In the genomic region with DNA sequence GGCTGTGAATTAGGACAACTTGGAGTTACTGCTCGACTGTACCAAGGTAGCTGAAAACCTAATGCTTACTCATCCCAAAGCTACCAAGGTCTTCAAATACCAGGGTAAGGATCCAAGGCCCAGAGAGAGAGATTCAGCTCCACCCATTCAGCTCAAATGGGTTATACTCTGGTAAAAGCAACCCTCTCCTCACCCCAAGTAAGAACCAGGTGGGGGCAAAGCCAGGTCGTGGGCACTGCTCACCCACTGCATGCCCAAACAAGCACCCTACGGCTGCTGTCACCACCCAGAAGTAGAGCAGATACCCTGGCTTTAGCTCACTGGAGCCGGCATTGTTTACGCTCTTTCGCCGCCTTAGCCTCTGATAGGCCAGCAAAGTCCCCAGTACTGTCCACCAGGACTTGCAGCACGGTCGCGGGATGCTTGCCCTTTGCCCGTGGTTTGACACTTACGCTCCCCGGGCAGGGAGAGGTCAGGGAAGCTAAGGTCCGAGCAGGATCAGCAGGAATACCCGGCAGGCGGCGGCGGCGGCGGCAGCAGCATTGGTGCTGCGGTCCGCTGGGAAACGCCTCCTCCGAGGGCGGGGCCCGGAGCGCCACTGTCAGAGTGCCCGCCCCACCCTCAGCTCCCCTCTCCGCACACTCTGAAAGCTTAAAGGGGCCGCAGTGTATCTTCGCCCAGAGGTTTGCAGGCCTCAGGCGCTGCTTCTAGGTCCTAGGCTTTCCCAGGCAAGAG, we compare ENCODE assay signal across 8 cellular contexts. TPM values are rescaled to one million over a fixed set of nuclear protein-coding genes. Genes with fewer than 3 reads are reported as not detected.
DNase-seq lines count a peak whose midpoint lies in the region; ATAC-seq, FAIRE-seq and TF ChIP-seq lines count a peak whose summit lies in the region.

No MANE protein-coding gene starts in this region.

- peaks cover 50% of the 10 kb centered on the region for H4K20me1 ChIP-seq in astrocyte (ENCODE audit: insufficient read depth, low read length)

- H3K4me1 ChIP-seq in CD8-positive, alpha-beta memory T cell (ENCODE audit: insufficient read depth, low read length), result peaks cover 16% of the 10 kb centered on the region
- H3K4me1 ChIP-seq in HUES64 (ENCODE audit: insufficient read depth, low read length), result peaks cover 13% of the 10 kb centered on the region; the same call in 1 of the 2 replicates
- H3K4me1 ChIP-seq in astrocyte (ENCODE audit: insufficient read depth, low read length), result peaks cover 16% of the 10 kb centered on the region
- H3K4me1 ChIP-seq in uterus, result no peaks in the 10 kb centered on the region

- TF ChIP-seq POLR2A in uterus (IDR thresholded peaks at IDR 0.05), result peak in 1 of 2 donors; percentile 13

- H3K4me3 ChIP-seq in CD8-positive, alpha-beta memory T cell (ENCODE audit: low read length), result peak overlapping the region; percentile 67
- H3K4me3 ChIP-seq in HUES64 (ENCODE audit: low read length) (peak overlapping the region; percentile 51), astrocyte (ENCODE audit: insufficient read depth, low read depth, low read length) (peak overlapping the region; percentile 68), uterus (peak overlapping the region; percentile 51 to 75)

- H3K9ac ChIP-seq in HUES64 (ENCODE audit: low read depth, low read length) (no peak overlapping the region), astrocyte (ENCODE audit: low read length) (peak overlapping the region; percentile 79)

- H3K27ac Mint-ChIP-seq in CD8-positive, alpha-beta memory T cell, result peak overlapping the region in 5 of 8 donors; percentile 61 to 75 (median 66)
- no peak overlapping the region for H3K27ac Mint-ChIP-seq in astrocyte (ENCODE audit: unreplicated experiment)

- TF ChIP-seq CTCF in astrocyte (IDR thresholded peaks at IDR 0.05; ENCODE audit: insufficient read depth, low read depth, low read length), result no peak
- peak in 2 of 4 experiments; percentile 22 to 27 for TF ChIP-seq CTCF in uterus (IDR thresholded peaks at IDR 0.05)

- POLR2A ChIA-PET in CD8-positive, alpha-beta memory T cell (lab: Charles Lee), result no interaction called here

- peak; percentile 91 for ATAC-seq in GM21367 (IDR thresholded peaks at IDR 0.05; ENCODE audit: unreplicated experiment)

- FAIRE-seq in astrocyte (lab: Jason Lieb, UNC), result no peak

- no peaks in the 10 kb centered on the region for H3K36me3 ChIP-seq in CD8-positive, alpha-beta memory T cell (ENCODE audit: insufficient read depth, low read length)
- H3K36me3 ChIP-seq in HUES64 (ENCODE audit: insufficient read depth, low read length) (no peaks in the 10 kb centered on the region), astrocyte (ENCODE audit: insufficient read depth, low read length) (no peaks in the 10 kb centered on the region), uterus (no peaks in the 10 kb centered on the region)

- peak; percentile 60 to 75 (median 64) for DNase-seq in CD8-positive, alpha-beta memory T cell
- peak; percentile 42 to 80 (median 49) for DNase-seq in T-helper 2 cell
- peak; percentile 50 for DNase-seq in astrocyte (ENCODE audit: low read depth)
- peak; percentile 71 for DNase-seq in hepatic stellate cell (ENCODE audit: low spot score)
- DNase-seq in putamen (ENCODE audit: low spot score), result peak; percentile 73
- peak; percentile 74 to 81 for DNase-seq in uterus

- H3K36me3 Mint-ChIP-seq in CD8-positive, alpha-beta memory T cell, result no peaks in the 10 kb centered on the region
- no peaks in the 10 kb centered on the region for H3K36me3 Mint-ChIP-seq in astrocyte (ENCODE audit: low read depth, unreplicated experiment)

- no peaks in the 10 kb centered on the region for H3K9me3 Mint-ChIP-seq in CD8-positive, alpha-beta memory T cell
- no peaks in the 10 kb centered on the region for H3K9me3 Mint-ChIP-seq in astrocyte (ENCODE audit: unreplicated experiment)

- H3K27ac ChIP-seq in CD8-positive, alpha-beta memory T cell (ENCODE audit: low read depth, low read length), result no peak overlapping the region
- H3K27ac ChIP-seq in HUES64 (ENCODE audit: low read depth, low read length) (no peak overlapping the region; the same call in 1 of the 2 replicates), astrocyte (ENCODE audit: low read depth, low read length) (peak overlapping the region; percentile 36), uterus (peak overlapping the region; percentile 70 to 71)

- H2AFZ ChIP-seq in astrocyte (ENCODE audit: low read depth, low read length), result peak overlapping the region; percentile 59

- H3K4me2 ChIP-seq in astrocyte (ENCODE audit: low read length), result peak overlapping the region; percentile 95

- intact Hi-C loops in uterus (cut with DNase I; ENCODE audit: low total_unique reads), result no loop called here

- peak overlapping the region; percentile 65 to 84 (median 81) for H3K4me3 Mint-ChIP-seq in CD8-positive, alpha-beta memory T cell
- peak overlapping the region; percentile 87 for H3K4me3 Mint-ChIP-seq in astrocyte (ENCODE audit: unreplicated experiment)

- peaks cover 21 to 57% (median 44%) of the 10 kb centered on the region in 3 donors for H3K4me1 Mint-ChIP-seq in CD8-positive, alpha-beta memory T cell
- H3K4me1 Mint-ChIP-seq in astrocyte (ENCODE audit: low read depth, unreplicated experiment), result peaks cover 19% of the 10 kb centered on the region

- CTCF ChIA-PET in CD8-positive, alpha-beta memory T cell (lab: Charles Lee), result interaction anchor here (1.3 to 2.5 kb wide), 4 partner anchors 19 to 156 kb away, joined by 3 to 7 read pairs (median 4); a partner anchor contains a TSS

- WGBS in HUES64, result 7% methylated on average over 32 of the region's 32 CpGs

- H3K79me2 ChIP-seq in astrocyte (ENCODE audit: insufficient read depth, low read length), result peaks cover 98% of the 10 kb centered on the region

- H3K27me3 Mint-ChIP-seq in CD8-positive, alpha-beta memory T cell, result no peaks in the 10 kb centered on the region
- H3K27me3 Mint-ChIP-seq in astrocyte (ENCODE audit: low read depth, unreplicated experiment), result no peaks in the 10 kb centered on the region

- H3K27me3 ChIP-seq in CD8-positive, alpha-beta memory T cell (ENCODE audit: insufficient read depth, low read length, poor library complexity, severe bottlenecking), result no peaks in the 10 kb centered on the region
- no peaks in the 10 kb centered on the region for H3K27me3 ChIP-seq in HUES64 (ENCODE audit: insufficient read depth, low read length)
- no peaks in the 10 kb centered on the region for H3K27me3 ChIP-seq in astrocyte (ENCODE audit: insufficient read depth, low read length)
- no peaks in the 10 kb centered on the region for H3K27me3 ChIP-seq in uterus

- H3K9me3 ChIP-seq in CD8-positive, alpha-beta memory T cell (ENCODE audit: low read length), result no peaks in the 10 kb centered on the region
- H3K9me3 ChIP-seq in HUES64 (ENCODE audit: insufficient read depth, low read depth, low read length) (no peaks in the 10 kb centered on the region), astrocyte (ENCODE audit: insufficient read depth, low read depth, low read length) (no peaks in the 10 kb centered on the region), uterus (no peaks in the 10 kb centered on the region)

RNA-seq across cellular contexts. Expression of a gene that starts 19.6 kb away (rescaled TPM):
- 100 to 1,000 TPM; 114 to 127 TPM for total RNA-seq in CD8-positive, alpha-beta memory T cell
- polyA plus RNA-seq in CD8-positive, alpha-beta memory T cell, result 14.2 TPM
- 70.9 TPM for polyA plus RNA-seq in HUES64 (2013, experiment 1 of 2)
- polyA plus RNA-seq in HUES64 (2013, experiment 2 of 2), result 83.4 TPM
- total RNA-seq in astrocyte, result 94.5 and 99.9 TPM in 2 replicates
- total RNA-seq in uterus, result 10 to 100 TPM; 19.7 to 88.8 (median 44.2) TPM

Comparison
In these comparisons a context has a peak if more than half of its experiments do, and no peak if none do; other contexts are left out.
1. H3K27ac ChIP-seq: peak in astrocyte (single experiment) and uterus (2 of 2); none in CD8-positive, alpha-beta memory T cell (single experiment) and HUES64 (single experiment).
2. Peak in every context shown above with its lines, with median percentiles within 50 percentile points of each other: DNase-seq and H3K4me3 ChIP-seq.